In genomic region chr10:132467464-132468149, GRCh38 we compare ENCODE assay signal across 14 cellular contexts.
DNase-seq lines count a peak whose midpoint lies in the region; ATAC-seq and TF ChIP-seq lines count a peak whose summit lies in the region.
"Had no signal": no experiment of that assay in that cellular context is flagged by ENCODE, and none has a peak within 500 bp of the region (broad histone marks: within the 10 kb centered on the region; RNA-seq: fewer than 3 reads in every experiment).

No MANE protein-coding gene starts in this region.

- H2AFZ ChIP-seq in smooth muscle cell (ENCODE audit: low read depth) = no peak overlapping the region

- no peak for TF ChIP-seq POLR2A in ovary (IDR thresholded peaks at IDR 0.05)

- H3K9me3 ChIP-seq in left ventricle myocardium inferior (replicated peaks) = peaks cover 8% of the 10 kb centered on the region
- no peaks in the 10 kb centered on the region for H3K9me3 ChIP-seq in ovary
- no peaks in the 10 kb centered on the region for H3K9me3 ChIP-seq in smooth muscle cell (replicated peaks; ENCODE audit: low read depth)
- H3K9me3 ChIP-seq: adrenal gland, prostate gland, SJSA1 had no signal

- intact Hi-C loops in left ventricle myocardium inferior (cut with micrococcal nuclease) (no loop called here), ovary (cut with DNase I) (loop anchor here in 1 of 4 donors (5.0 kb wide), 1 partner anchor 50 kb away; no protein-coding TSS in a partner anchor)

- TF ChIP-seq CTCF in left ventricle myocardium inferior (IDR thresholded peaks at IDR 0.05; ENCODE audit: borderline replicate concordance) (no peak), ovary (IDR thresholded peaks at IDR 0.05) (no peak), smooth muscle cell (IDR thresholded peaks at IDR 0.05; ENCODE audit: borderline replicate concordance, insufficient read depth, poor library complexity, severe bottlenecking) (no peak)

- H3K36me3 ChIP-seq in left ventricle myocardium inferior = no peaks in the 10 kb centered on the region
- H3K36me3 ChIP-seq in ovary = no peaks in the 10 kb centered on the region
- no peaks in the 10 kb centered on the region for H3K36me3 ChIP-seq in smooth muscle cell (ENCODE audit: low read depth)
- H3K36me3 ChIP-seq: adrenal gland, prostate gland, SJSA1 had no signal

- no peaks in the 10 kb centered on the region for H3K79me2 ChIP-seq in smooth muscle cell (ENCODE audit: low read depth)

- H3K4me2 ChIP-seq in smooth muscle cell = no peak overlapping the region

- no peaks in the 10 kb centered on the region for H4K20me1 ChIP-seq in smooth muscle cell (ENCODE audit: low read depth)

- H3K27ac ChIP-seq in left ventricle myocardium inferior (replicated peaks) (peak overlapping the region; percentile 98), ovary (peak overlapping the region; percentile 44 to 76), smooth muscle cell (ENCODE audit: low read depth) (no peak overlapping the region)
- H3K27ac ChIP-seq: prostate gland, SJSA1 had no signal

- H3K27me3 ChIP-seq in left ventricle myocardium inferior (ENCODE audit: low read depth) (no peaks in the 10 kb centered on the region), ovary (no peaks in the 10 kb centered on the region), smooth muscle cell (ENCODE audit: low read depth) (no peaks in the 10 kb centered on the region)
- H3K27me3 ChIP-seq: adrenal gland, SJSA1 had no signal

- H3F3A ChIP-seq in smooth muscle cell (ENCODE audit: low read depth) = no peaks in the 10 kb centered on the region

- ATAC-seq in HG02763 (IDR thresholded peaks at IDR 0.05; ENCODE audit: unreplicated experiment) = no peak
- ATAC-seq: CD8-positive, alpha-beta T cell had no signal

- H3K4me1 ChIP-seq in left ventricle myocardium inferior (peaks cover 67% of the 10 kb centered on the region), ovary (ENCODE audit: insufficient read depth) (peaks cover 31% of the 10 kb centered on the region), smooth muscle cell (ENCODE audit: low read depth) (peaks cover 8% of the 10 kb centered on the region)
- H3K4me1 ChIP-seq: SJSA1 had no signal

- WGBS in ovary, 3 donors = 29 to 43% (median 41%) methylated on average over 24 to 29 of the region's 29 CpGs
- WGBS in smooth muscle cell (ENCODE audit: low lambda C conversion rate) = 66% methylated on average over 19 of the region's 29 CpGs

- no peak for TF ChIP-seq EP300 in ovary (IDR thresholded peaks at IDR 0.05)

- H3K4me3 ChIP-seq in left ventricle myocardium inferior = no peak overlapping the region
- H3K4me3 ChIP-seq in ovary = no peak overlapping the region
- no peak overlapping the region for H3K4me3 ChIP-seq in smooth muscle cell
- H3K4me3 ChIP-seq: adrenal gland, prostate gland, SJSA1 had no signal

- H3K9ac ChIP-seq in smooth muscle cell (ENCODE audit: low read depth) = no peak overlapping the region

- DNase-seq in DMS153 (lab: John Stamatoyannopoulos, UW) = peak; percentile 20
- DNase-seq in NCI-H1436 (lab: John Stamatoyannopoulos, UW) = peak; percentile 78
- DNase-seq in left ventricle myocardium inferior = peak; percentile 10
- DNase-seq in ovary = peak in 4 of 5 donors; percentile 55 to 73 (median 72)
- DNase-seq in midbrain (lab: John Stamatoyannopoulos, UW) = no peak
- DNase-seq in AML-193 (lab: John Stamatoyannopoulos, UW) = no peak
- no peak for DNase-seq in smooth muscle cell (lab: John Stamatoyannopoulos, UW; ENCODE audit: unreplicated experiment)
- DNase-seq: CD8-positive, alpha-beta T cell; MM.1S; stimulated activated CD4-positive, alpha-beta T cell treated with anti-CD3 and anti-CD28 coated beads, Interleukin-4, amount 100 ng/mL, for 24 hours had no signal

Comparison
In these comparisons a context has a peak if more than half of its experiments do, and no peak if none do; other contexts are left out.
1. DNase-seq: peak in DMS153 (single experiment), NCI-H1436 (single experiment), left ventricle myocardium inferior (single experiment) and ovary (4 of 5); none in midbrain (single experiment), AML-193 (0 of 2) and smooth muscle cell (single experiment).